8 cellular contexts compared by ENCODE assay signal in genomic region chr17:75855310-75856061, GRCh38. TPM values are rescaled to one million over a fixed set of nuclear protein-coding genes. Genes with fewer than 3 reads are reported as not detected.
A peak's percentile ranks its signal among the peaks of the same experiment; 100 is the strongest.
DNase-seq lines count a peak whose midpoint lies in the region; ATAC-seq, FAIRE-seq and TF ChIP-seq lines count a peak whose summit lies in the region.

TSS of gene WBP2 (minus strand) at chr17:75855335. CDS start at chr17:75855297, 38 bp downstream.

- FAIRE-seq in HepG2 (lab: Jason Lieb, UNC) = peak; percentile 99

- peaks cover 53% of the 10 kb centered on the region for H3K4me1 ChIP-seq in HepG2 (ENCODE audit: insufficient read depth, low read length)

- WGBS in HepG2 (ENCODE audit: low lambda C conversion rate) = 1% methylated on average over 36 of the region's 58 CpGs

- intact Hi-C loops in CD4-positive, alpha-beta T cell (cut with DNase I, micrococcal nuclease) = loop anchor here (1.0 to 10.0 kb wide), 7 partner anchors 10 to 331 kb away; partner anchors contain the start of genes UNK (in 2 of the 2), LLGL2 (in 1 of the 2), MRPL38 (in 1 of the 2) and TRIM65 (in 1 of the 2)
- intact Hi-C loops in HepG2 (cut with micrococcal nuclease; ENCODE audit: unreplicated experiment) = loop anchor here (2.0 to 5.0 kb wide), 3 partner anchors 13 to 37 kb away; no protein-coding TSS in a partner anchor

- peak within 1 kb of the TSS; percentile 87 for H3K27ac ChIP-seq in CD4-positive, alpha-beta T cell (ENCODE audit: low read depth, low read length)
- peak within 1 kb of the TSS; percentile 89 for H3K27ac ChIP-seq in HepG2 (ENCODE audit: extremely low read length, insufficient read depth, low read length)

- no peaks in the 10 kb centered on the region for H3K9me3 ChIP-seq in CD4-positive, alpha-beta T cell (ENCODE audit: control insufficient read depth, low read length)
- no peaks in the 10 kb centered on the region for H3K9me3 ChIP-seq in HepG2 (ENCODE audit: low read length)

- peak within 1 kb of the TSS; percentile 90 for H3K4me3 Mint-ChIP-seq in CD4-positive, alpha-beta T cell

- TF ChIP-seq POLR2A in HepG2 (IDR thresholded peaks at IDR 0.05; ENCODE audit: insufficient read depth in 1 of 2, low read depth in 2 of 2, low read length in 2 of 2) = peak; percentile 89 to 99

- peaks cover 3 to 11% of the 10 kb centered on the region in 2 experiments; a peak in 4 of 5 replicates for H3K36me3 ChIP-seq in HepG2 (replicated peaks in 1 of 2; ENCODE audit: control insufficient read depth in 1 of 2, insufficient read depth in 2 of 2, low read length in 2 of 2)

- no TSS peak for BruUV-seq in HepG2 (replicated peaks; lab: Mats Ljungman, UMichigan)

- no peak within 1 kb of the TSS for H3K27ac Mint-ChIP-seq in CD4-positive, alpha-beta T cell

- ATAC-seq in CD4-positive, alpha-beta T cell (ENCODE audit: poor library complexity) = peak; percentile 91
- ATAC-seq in GM19397 (IDR thresholded peaks at IDR 0.05; ENCODE audit: unreplicated experiment) (peak; percentile 80), HG03571 (IDR thresholded peaks at IDR 0.05; ENCODE audit: unreplicated experiment) (peak; percentile 74), HepG2 (peak; percentile 92)

- no peaks in the 10 kb centered on the region for H3K27me3 ChIP-seq in CD4-positive, alpha-beta T cell (ENCODE audit: control insufficient read depth, insufficient read depth, low read length)
- H3K27me3 ChIP-seq in HepG2 (ENCODE audit: control insufficient read depth in 1 of 2, insufficient read depth in 2 of 2, low read length in 2 of 2) = no peaks in the 10 kb centered on the region; a peak in 1 of 5 replicates

- peaks cover 20% of the 10 kb centered on the region for H3K36me3 Mint-ChIP-seq in CD4-positive, alpha-beta T cell (ENCODE audit: low read depth)

- no peaks in the 10 kb centered on the region for H3K27me3 Mint-ChIP-seq in CD4-positive, alpha-beta T cell

- peaks cover 29% of the 10 kb centered on the region for H3K4me1 Mint-ChIP-seq in CD4-positive, alpha-beta T cell (ENCODE audit: low read depth)

- TF ChIP-seq RAD21 in HepG2 (CRISPR knock-in tag; IDR thresholded peaks at IDR 0.05) = peak; percentile 90

- TF ChIP-seq CTCF in CD4-positive, alpha-beta T cell (IDR thresholded peaks at IDR 0.05) = peak; percentile 53
- no peak; the same call in 1 of the 2 replicates for TF ChIP-seq CTCF in HepG2 (CRISPR knock-in tag; IDR thresholded peaks at IDR 0.05)

- peak within 1 kb of the TSS; percentile 97 for H3K4me2 ChIP-seq in HepG2 (ENCODE audit: low read depth, low read length)

- peaks cover 17% of the 10 kb centered on the region for H3K79me2 ChIP-seq in HepG2 (ENCODE audit: insufficient read depth, low read length)

- peak in 1 of 2 experiments; percentile 63; a peak in 2 of 4 replicates for TF ChIP-seq EP300 in HepG2 (IDR thresholded peaks at IDR 0.05; ENCODE audit: low read depth in 2 of 2, low read length in 2 of 2)
- peak; percentile 68 for TF ChIP-seq EP300 in HepG2 (CRISPR knock-in tag; IDR thresholded peaks at IDR 0.05; ENCODE audit: borderline replicate concordance)

- in situ Hi-C loops in HepG2 (cut with HindIII; ENCODE audit: extremely low pct_ligation_motif_present, low pct_unique_long_range_greater_than_20kb) = no loop called here

- POLR2A ChIA-PET in CD4-positive, alpha-beta T cell (lab: Charles Lee) = interaction anchor here (0.6 to 5.1 kb wide), 54 partner anchors 9 to 982 kb away, joined by 3 to 230 read pairs (median 5); partner anchors contain the start of genes EXOC7, FBF1, GALK1 and GGA3
- POLR2A ChIA-PET in HepG2 (lab: Yijun Ruan, JAX) = interaction anchor here (0.6 to 12.8 kb wide), 38 partner anchors 9 to 399 kb away, joined by 3 to 454 read pairs (median 6); partner anchors contain the start of genes ACOX1, GALK1, MRPL38 and RECQL5

- CTCF ChIA-PET in CD4-positive, alpha-beta T cell (lab: Charles Lee) = interaction anchor here (0.6 to 3.2 kb wide), 16 partner anchors 10 to 566 kb away, joined by 3 to 33 read pairs (median 4); partner anchors contain the start of genes FBF1, GALK1, MRPL38 and SLC25A19
- CTCF ChIA-PET in HepG2 (lab: Yijun Ruan, JAX; ENCODE audit: low intra/inter-chr PET ratio, low total read pairs) = interaction anchor here (1.1 kb wide), 1 partner anchor 23 kb away, joined by 3 read pairs; the partner anchor contains the start of gene TRIM47

- no peaks in the 10 kb centered on the region for H3K9me3 Mint-ChIP-seq in CD4-positive, alpha-beta T cell

- H3K4me3 ChIP-seq in HepG2 (replicated peaks in 1 of 3; ENCODE audit: insufficient read depth in 1 of 3, low read depth in 2 of 3, low read length in 3 of 3) = peak within 1 kb of the TSS; percentile 81 to 90 (median 90)

- H4K20me1 ChIP-seq in HepG2 (ENCODE audit: insufficient read depth, low read length) = peaks cover 4% of the 10 kb centered on the region; the same call in 1 of the 2 replicates

- peak within 1 kb of the TSS; percentile 89 for H3K9ac ChIP-seq in HepG2 (ENCODE audit: insufficient read depth, low read depth, low read length)

- DNase-seq in CD4-positive, alpha-beta T cell = peak; percentile 92 to 99 (median 94)
- DNase-seq in NCI-H774 (lab: John Stamatoyannopoulos, UW) (peak; percentile 100), dermis microvascular lymphatic vessel endothelial cell (ENCODE audit: low read depth in 2 of 2) (peak; percentile 100), HepG2 (ENCODE audit: low spot score) (peak; percentile 100)
- DNase-seq in activated CD4-positive, alpha-beta T cell treated with anti-CD3 and anti-CD28 coated beads, Interleukin-2, amount 50 U/mL, for 4 hours = peak; percentile 97 to 98
- peak; percentile 95 for DNase-seq in stimulated activated CD4-positive, alpha-beta T cell treated with anti-CD3 and anti-CD28 coated beads, Interleukin-4, amount 100 ng/mL, for 1 hour

- H2AFZ ChIP-seq in HepG2 (ENCODE audit: low read length) = no peak within 1 kb of the TSS

TF ChIP-seq in HepG2, 621 proteins besides CTCF, POLR2A, EP300 and RAD21 (continues in another document):
- TF ChIP-seq FOXO1 (CRISPR knock-in tag; IDR thresholded peaks at IDR 0.05) (peak; percentile 66; the same call in 1 of the 2 replicates), STAG1 (CRISPR knock-in tag; IDR thresholded peaks at IDR 0.05) (no peak; the same call in 1 of the 2 replicates), FOXK1 (CRISPR knock-in tag; IDR thresholded peaks at IDR 0.05; ENCODE audit: borderline replicate concordance, low read depth) (peak; percentile 98), HNRNPL (IDR thresholded peaks at IDR 0.05; ENCODE audit: low read depth, low read length) (no peak; the same call in 1 of the 2 replicates), THYN1 (CRISPR knock-in tag; IDR thresholded peaks at IDR 0.05; ENCODE audit: borderline replicate concordance, low read depth) (no peak), ZFP82 (CRISPR knock-in tag; IDR thresholded peaks at IDR 0.05; ENCODE audit: borderline replicate concordance) (peak; percentile 78; the same call in 1 of the 2 replicates), ZXDC (CRISPR knock-in tag; IDR thresholded peaks at IDR 0.05) (peak; percentile 95), JUNB (CRISPR knock-in tag; IDR thresholded peaks at IDR 0.05; ENCODE audit: borderline replicate concordance) (no peak), ZNF550 (CRISPR knock-in tag; IDR thresholded peaks at IDR 0.05; ENCODE audit: borderline replicate concordance) (no peak; the same call in 1 of the 2 replicates)

RNA-seq across cellular contexts. Expression of gene WBP2, which starts in this region (rescaled TPM):
- 100 to 1,000 TPM in 1 of 2 experiments, 10 to 100 TPM in 1; 98.5 to 114 TPM for total RNA-seq in CD4-positive, alpha-beta T cell
- total RNA-seq in dermis microvascular lymphatic vessel endothelial cell = 22.3 and 33.9 TPM in 2 replicates
- 28.2 and 29.2 TPM in 2 replicates for total RNA-seq in HepG2 (2016; rRNA removed; fragmentation: Illumina TruSeq; extraction: Trizol)
- 15.4 and 19.3 TPM in 2 replicates for total RNA-seq in HepG2 (2016; cell fraction: cytosol; rRNA removed; fragmentation: Illumina TruSeq; extraction: Trizol; ENCODE audit: low read depth)
- 23.5 and 33.2 TPM in 2 replicates for total RNA-seq in HepG2 (2016; cell fraction: insoluble cytoplasmic fraction; rRNA removed; fragmentation: Illumina TruSeq; extraction: Trizol)
- total RNA-seq in HepG2 (2016; cell fraction: membrane; rRNA removed; fragmentation: Illumina TruSeq; extraction: Trizol) = 22.1 and 25.3 TPM in 2 replicates
- 17.9 and 23.5 TPM in 2 replicates for total RNA-seq in HepG2 (2016; cell fraction: nucleus; rRNA removed; fragmentation: Illumina TruSeq; extraction: Trizol)
- 29.5 and 34.6 TPM in 2 replicates for polyA plus RNA-seq in HepG2 (2011; rRNA removed)
- 24.9 and 26.1 TPM in 2 replicates for polyA plus RNA-seq in HepG2 (2011; cell fraction: cytosol; rRNA removed)
- 77.1 and 77.4 TPM in 2 replicates for polyA plus RNA-seq in HepG2 (2011; cell fraction: nucleus; rRNA removed)
- polyA plus RNA-seq in HepG2 (2012) = 95.2 and 97.1 TPM in 2 replicates
- polyA plus RNA-seq in HepG2 (2016; cell fraction: cytosol; fragmentation: Illumina TruSeq; extraction: Trizol; ENCODE audit: low read depth) = 14.4 and 17.2 TPM in 2 replicates
- polyA plus RNA-seq in HepG2 (2016; cell fraction: insoluble cytoplasmic fraction; fragmentation: Illumina TruSeq; extraction: Trizol; ENCODE audit: low read depth) = 51.6 and 76.7 TPM in 2 replicates
- 27.3 and 29.7 TPM in 2 replicates for polyA plus RNA-seq in HepG2 (2016; cell fraction: membrane; fragmentation: Illumina TruSeq; extraction: Trizol; ENCODE audit: low read depth)
- 87.1 and 89.4 TPM in 2 replicates for polyA plus RNA-seq in HepG2 (2016; cell fraction: nucleus; fragmentation: Illumina TruSeq; extraction: Trizol; ENCODE audit: insufficient read depth, low read depth)
- 39.8 and 42.3 TPM in 2 replicates for polyA minus RNA-seq in HepG2 (2011; rRNA and poly(A)+ RNA removed; ENCODE audit: low replicate concordance)
- 35.5 and 39.9 TPM in 2 replicates for polyA minus RNA-seq in HepG2 (2011; cell fraction: cytosol; rRNA and poly(A)+ RNA removed)
- 30.1 and 38.2 TPM in 2 replicates for polyA minus RNA-seq in HepG2 (2011; cell fraction: nucleus; rRNA and poly(A)+ RNA removed)

Comparison
In these comparisons a context has a peak if more than half of its experiments do, and no peak if none do; other contexts are left out.
1. Peak in every context shown above with its lines: DNase-seq, ATAC-seq, H3K4me3 ChIP-seq and H3K27ac ChIP-seq.